In the genomic region with DNA sequence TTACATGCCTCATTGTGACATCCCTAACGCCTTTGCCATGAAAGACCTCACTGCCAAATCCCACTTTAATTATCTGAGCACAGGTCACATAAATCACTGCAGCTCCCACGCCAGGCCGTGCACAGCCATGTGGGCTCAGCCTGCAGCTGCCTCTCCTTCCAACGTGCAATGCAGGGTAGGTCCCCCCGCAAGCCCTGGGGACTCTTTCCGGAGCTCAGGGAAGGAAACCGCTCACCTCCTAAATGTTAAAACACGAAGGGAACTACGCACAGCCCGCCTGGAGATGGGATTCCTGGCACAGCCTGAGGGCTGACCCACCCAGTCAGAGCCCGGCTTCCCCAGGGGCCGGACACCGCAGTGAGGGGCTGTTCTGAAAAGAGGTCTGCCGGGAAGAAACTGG, we compare ENCODE assay signal across 12 cellular contexts.
DNase-seq lines count a peak whose midpoint lies in the region; ATAC-seq and TF ChIP-seq lines count a peak whose summit lies in the region.
"Had no signal": no experiment of that assay in that cellular context is flagged by ENCODE, and none has a peak within 500 bp of the region (broad histone marks: within the 10 kb centered on the region; RNA-seq: fewer than 3 reads in every experiment).

No MANE protein-coding gene starts in this region.

- H3K9me3 ChIP-seq in NT2/D1 (ENCODE audit: insufficient read depth, low read length) (no peaks in the 10 kb centered on the region), endodermal cell (ENCODE audit: control insufficient read depth, low read length) (no peaks in the 10 kb centered on the region), prostate gland (no peaks in the 10 kb centered on the region), adrenal gland (replicated peaks in 1 of 3) (no peaks in the 10 kb centered on the region)

- peaks cover 23% of the 10 kb centered on the region for H3K36me3 ChIP-seq in NT2/D1 (ENCODE audit: insufficient read depth, insufficient read length, low read length)
- H3K36me3 ChIP-seq in endodermal cell (ENCODE audit: control insufficient read depth, insufficient read depth, low read length) = peaks cover under 1% of the 10 kb centered on the region
- no peaks in the 10 kb centered on the region for H3K36me3 ChIP-seq in prostate gland
- no peaks in the 10 kb centered on the region for H3K36me3 ChIP-seq in adrenal gland (replicated peaks in 1 of 2)

- H3K4me3 ChIP-seq in NT2/D1 (ENCODE audit: insufficient read length, low read depth) (no peak overlapping the region), endodermal cell (ENCODE audit: low read length) (no peak overlapping the region), prostate gland (no peak overlapping the region), adrenal gland (no peak overlapping the region)
- H3K4me3 ChIP-seq: PC-9 had no signal

- H3K27ac ChIP-seq in endodermal cell (ENCODE audit: low read depth, low read length) = peak overlapping the region; percentile 88
- H3K27ac ChIP-seq in prostate gland = no peak overlapping the region
- peak overlapping the region in 2 of 5 donors; percentile 15 to 62 for H3K27ac ChIP-seq in adrenal gland
- H3K27ac ChIP-seq: PC-9, VCaP had no signal

- no peaks in the 10 kb centered on the region for H3K27me3 Mint-ChIP-seq in endodermal cell (ENCODE audit: insufficient read depth)

- intact Hi-C loops in sciatic nerve (cut with DNase I) (loop anchor here (5.0 kb wide), 1 partner anchor 1327 kb away; no protein-coding TSS in a partner anchor), prostate gland (cut with DNase I) (loop anchor here (2.0 to 5.0 kb wide), 2 partner anchors 53 to 104 kb away; no protein-coding TSS in a partner anchor), adrenal gland (cut with DNase I) (loop anchor here in 1 of 2 donors (5.0 kb wide), 1 partner anchor 602 kb away; the partner anchor contains the start of gene INTS1)

- H3K36me3 Mint-ChIP-seq in endodermal cell (ENCODE audit: low read depth) = peaks cover 6% of the 10 kb centered on the region

- TF ChIP-seq CTCF in endodermal cell (conservative IDR thresholded peaks at IDR 0.05) (no peak), prostate gland (IDR thresholded peaks at IDR 0.05) (no peak), adrenal gland (IDR thresholded peaks at IDR 0.05) (no peak)

- no peak overlapping the region for H3K4me3 Mint-ChIP-seq in endodermal cell

- 89% methylated on average over 10 to 14 of the region's 14 CpGs for WGBS in endodermal cell (ENCODE audit: insufficient coverage in 1 of 2, insufficient read length in 1 of 2), 2 experiments
- 61% methylated on average over 14 of the region's 14 CpGs for WGBS in prostate gland
- 75 to 84% (median 76%) methylated on average over 8 to 14 of the region's 14 CpGs for WGBS in adrenal gland, 4 donors

- H3K4me1 ChIP-seq in NT2/D1 (ENCODE audit: insufficient read depth, insufficient read length) = peaks cover 48% of the 10 kb centered on the region
- peaks cover 7% of the 10 kb centered on the region for H3K4me1 ChIP-seq in endodermal cell (ENCODE audit: control insufficient read depth, insufficient read depth, low read length)
- no peaks in the 10 kb centered on the region for H3K4me1 ChIP-seq in prostate gland (replicated peaks)
- H3K4me1 ChIP-seq in adrenal gland (replicated peaks in 1 of 2) = peaks cover 0 to 16% of the 10 kb centered on the region in 2 donors

- no peaks in the 10 kb centered on the region for H3K9me3 Mint-ChIP-seq in endodermal cell
- H3K9me3 Mint-ChIP-seq: activated naive CD4-positive, alpha-beta T cell treated with anti-CD3 and anti-CD28 coated beads for 36 hours had no signal

- H3K27ac Mint-ChIP-seq in endodermal cell = peak overlapping the region; percentile 87

- peak; percentile 51 for ATAC-seq in sciatic nerve

- H3K4me1 Mint-ChIP-seq in endodermal cell = peaks cover 26% of the 10 kb centered on the region

- DNase-seq in ELF-1 (ENCODE audit: low read depth, low spot score) (peak; percentile 46), NT2/D1 (ENCODE audit: low read depth, low spot score) (no peak), endodermal cell (no peak), sciatic nerve (ENCODE audit: low spot score) (no peak), prostate gland (ENCODE audit: low spot score) (no peak), adrenal gland (no peak)
- no peak for DNase-seq in stimulated activated CD4-positive, alpha-beta T cell treated with anti-CD3 and anti-CD28 coated beads, Interleukin-4, amount 100 ng/mL, for 24 hours
- no peak for DNase-seq in stimulated activated naive CD4-positive, alpha-beta T cell (lab: John Stamatoyannopoulos, UW)
- DNase-seq: NCI-H1105, PC-9 had no signal

- TF ChIP-seq POLR2A in prostate gland (IDR thresholded peaks at IDR 0.05) = no peak
- no peak for TF ChIP-seq POLR2A in adrenal gland (IDR thresholded peaks at IDR 0.05)

- H3K27me3 ChIP-seq in NT2/D1 (ENCODE audit: insufficient read depth, insufficient read length) (no peaks in the 10 kb centered on the region), endodermal cell (ENCODE audit: control insufficient read depth, insufficient read depth, low read length, poor library complexity, severe bottlenecking) (no peaks in the 10 kb centered on the region), prostate gland (replicated peaks; ENCODE audit: insufficient read depth) (no peaks in the 10 kb centered on the region), adrenal gland (no peaks in the 10 kb centered on the region)

- H3K9ac ChIP-seq in NT2/D1 (ENCODE audit: insufficient read length, low read depth) = peak overlapping the region; percentile 44
- H3K9ac ChIP-seq in endodermal cell (ENCODE audit: extremely low read depth, low read length, poor library complexity, severe bottlenecking) = no peak overlapping the region
